Comparison of ENCODE assay signal across 1 cellular context in the genomic region with DNA sequence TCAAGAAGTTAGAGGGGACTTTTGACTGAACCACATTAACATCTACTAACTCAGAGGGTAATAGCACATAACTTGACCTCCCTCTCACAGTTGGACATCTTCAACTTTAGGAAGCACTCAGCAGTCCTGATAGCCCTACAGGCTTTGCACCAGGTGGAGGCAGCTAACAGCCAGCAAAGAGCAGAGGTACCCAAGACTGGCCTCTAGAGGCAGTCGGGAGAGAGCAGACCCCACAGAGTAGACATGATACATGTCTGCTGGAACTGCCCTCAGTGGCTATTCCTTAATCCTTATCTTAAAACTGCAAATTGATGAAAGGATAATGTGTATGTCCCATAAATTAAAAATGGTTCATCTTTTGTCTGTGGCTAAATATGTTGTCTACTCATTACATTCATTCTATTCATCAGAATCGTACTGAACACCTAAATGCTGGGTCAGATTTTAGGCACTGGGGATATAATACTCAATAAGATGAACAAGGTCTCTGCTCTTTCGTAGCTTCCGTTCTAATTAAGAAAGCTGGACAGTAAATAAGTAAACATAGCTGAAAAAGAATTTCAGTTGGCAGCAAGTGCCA.
A peak's percentile ranks its signal among the peaks of the same experiment; 100 is the strongest.
TF ChIP-seq lines count a peak whose summit lies in the region.

No MANE protein-coding gene starts in this region.

TF ChIP-seq in HepG2, 621 proteins besides CTCF, POLR2A, EP300 and RAD21 (continued from another document):
- 0 out of 2 replicates have a peak, but pooled peaks have one; percentile 34 for TF ChIP-seq ZNF792 (CRISPR knock-in tag; IDR thresholded peaks at IDR 0.05)
- TF ChIP-seq, protein P1, sequence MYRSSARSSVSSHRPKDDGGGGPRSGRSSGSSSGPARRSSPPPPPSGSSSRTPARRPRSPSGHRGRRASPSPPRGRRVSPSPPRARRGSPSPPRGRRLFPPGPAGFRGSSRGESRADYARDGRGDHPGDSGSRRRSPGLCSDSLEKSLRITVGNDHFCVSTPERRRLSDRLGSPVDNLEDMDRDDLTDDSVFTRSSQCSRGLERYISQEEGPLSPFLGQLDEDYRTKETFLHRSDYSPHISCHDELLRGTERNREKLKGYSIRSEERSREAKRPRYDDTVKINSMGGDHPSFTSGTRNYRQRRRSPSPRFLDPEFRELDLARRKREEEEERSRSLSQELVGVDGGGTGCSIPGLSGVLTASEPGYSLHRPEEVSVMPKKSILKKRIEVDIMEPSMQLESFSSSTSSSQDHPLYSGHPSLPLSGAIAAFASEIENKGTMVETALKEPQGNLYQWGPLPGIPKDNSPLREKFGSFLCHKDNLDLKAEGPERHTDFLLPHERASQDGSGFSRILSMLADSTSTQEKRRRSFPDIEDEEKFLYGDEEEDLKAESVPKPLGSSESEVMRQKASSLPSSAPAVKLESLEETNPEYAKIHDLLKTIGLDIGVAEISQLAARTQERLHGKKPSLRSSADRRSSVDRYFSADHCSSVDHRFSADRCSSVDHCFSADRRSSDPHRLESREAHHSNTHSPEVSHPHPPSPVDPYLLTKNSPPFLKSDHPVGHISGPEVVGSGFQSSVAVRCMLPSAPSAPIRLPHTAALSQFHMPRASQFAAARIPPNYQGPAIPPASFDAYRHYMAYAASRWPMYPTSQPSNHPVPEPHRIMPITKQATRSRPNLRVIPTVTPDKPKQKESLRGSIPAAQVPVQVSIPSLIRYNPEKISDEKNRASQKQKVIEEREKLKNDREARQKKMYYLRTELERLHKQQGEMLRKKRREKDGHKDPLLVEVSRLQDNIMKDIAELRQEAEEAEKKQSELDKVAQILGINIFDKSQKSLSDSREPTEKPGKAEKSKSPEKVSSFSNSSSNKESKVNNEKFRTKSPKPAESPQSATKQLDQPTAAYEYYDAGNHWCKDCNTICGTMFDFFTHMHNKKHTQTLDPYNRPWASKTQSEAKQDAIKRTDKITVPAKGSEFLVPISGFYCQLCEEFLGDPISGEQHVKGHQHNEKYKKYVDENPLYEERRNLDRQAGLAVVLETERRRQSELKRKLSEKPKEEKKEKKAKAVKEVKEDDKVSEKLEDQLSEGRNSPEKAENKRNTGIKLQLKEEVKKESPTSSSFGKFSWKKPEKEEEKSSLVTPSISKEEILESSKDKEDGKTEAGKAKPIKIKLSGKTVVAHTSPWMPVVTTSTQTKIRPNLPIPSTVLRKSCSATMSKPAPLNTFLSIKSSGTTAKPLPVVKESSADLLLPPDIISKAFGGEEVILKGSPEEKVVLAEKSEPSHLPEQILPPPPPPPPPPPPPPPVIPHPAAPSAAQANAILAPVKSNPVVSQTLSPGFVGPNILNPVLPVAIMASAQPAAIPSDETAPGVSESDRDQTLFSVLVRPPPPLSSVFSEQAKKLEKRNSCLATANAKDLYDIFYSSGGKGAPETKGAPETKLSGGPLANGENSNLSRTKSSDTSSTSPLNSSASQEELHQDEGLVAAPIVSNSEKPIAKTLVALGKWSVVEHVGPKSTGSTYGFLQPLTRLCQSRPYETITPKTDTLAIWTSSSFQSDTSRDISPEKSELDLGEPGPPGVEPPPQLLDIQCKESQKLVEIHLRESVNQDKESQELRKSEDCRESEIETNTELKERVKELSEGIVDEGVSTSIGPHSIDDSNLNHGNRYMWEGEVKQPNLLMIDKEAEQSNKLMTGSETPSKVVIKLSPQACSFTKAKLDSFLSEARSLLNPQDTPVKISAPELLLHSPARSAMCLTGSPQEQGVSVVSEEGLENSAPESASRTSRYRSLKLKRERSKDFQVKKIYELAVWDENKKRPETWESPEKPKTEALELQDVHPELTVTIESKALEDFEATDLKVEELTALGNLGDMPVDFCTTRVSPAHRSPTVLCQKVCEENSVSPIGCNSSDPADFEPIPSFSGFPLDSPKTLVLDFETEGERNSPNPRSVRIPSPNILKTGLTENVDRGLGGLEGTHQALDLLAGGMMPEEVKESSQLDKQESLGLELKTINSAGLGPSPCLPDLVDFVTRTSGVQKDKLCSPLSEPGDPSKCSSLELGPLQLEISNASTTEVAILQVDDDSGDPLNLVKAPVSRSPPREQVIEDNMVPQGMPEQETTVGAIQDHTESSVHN (CRISPR knock-in tag; IDR thresholded peaks at IDR 0.05): no peak
- no peak for TF ChIP-seq SALL1 (CRISPR knock-in tag; IDR thresholded peaks at IDR 0.05)
- no peak for TF ChIP-seq SOX5 (CRISPR knock-in tag; IDR thresholded peaks at IDR 0.05; ENCODE audit: borderline replicate concordance)
- no peak for TF ChIP-seq NFE2L1 (CRISPR knock-in tag; IDR thresholded peaks at IDR 0.05; ENCODE audit: borderline replicate concordance)
- TF ChIP-seq, protein P2, sequence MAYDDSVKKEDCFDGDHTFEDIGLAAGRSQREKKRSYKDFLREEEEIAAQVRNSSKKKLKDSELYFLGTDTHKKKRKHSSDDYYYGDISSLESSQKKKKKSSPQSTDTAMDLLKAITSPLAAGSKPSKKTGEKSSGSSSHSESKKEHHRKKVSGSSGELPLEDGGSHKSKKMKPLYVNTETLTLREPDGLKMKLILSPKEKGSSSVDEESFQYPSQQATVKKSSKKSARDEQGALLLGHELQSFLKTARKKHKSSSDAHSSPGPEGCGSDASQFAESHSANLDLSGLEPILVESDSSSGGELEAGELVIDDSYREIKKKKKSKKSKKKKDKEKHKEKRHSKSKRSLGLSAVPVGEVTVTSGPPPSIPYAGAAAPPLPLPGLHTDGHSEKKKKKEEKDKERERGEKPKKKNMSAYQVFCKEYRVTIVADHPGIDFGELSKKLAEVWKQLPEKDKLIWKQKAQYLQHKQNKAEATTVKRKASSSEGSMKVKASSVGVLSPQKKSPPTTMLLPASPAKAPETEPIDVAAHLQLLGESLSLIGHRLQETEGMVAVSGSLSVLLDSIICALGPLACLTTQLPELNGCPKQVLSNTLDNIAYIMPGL (CRISPR knock-in tag; IDR thresholded peaks at IDR 0.05; ENCODE audit: borderline replicate concordance in 1 of 2, low read depth in 1 of 2): peak in 1 of 2 experiments; percentile 24; a peak in 1 of 4 replicates
- TF ChIP-seq KLF11 (CRISPR knock-in tag; IDR thresholded peaks at IDR 0.05): no peak
- TF ChIP-seq, protein P3, sequence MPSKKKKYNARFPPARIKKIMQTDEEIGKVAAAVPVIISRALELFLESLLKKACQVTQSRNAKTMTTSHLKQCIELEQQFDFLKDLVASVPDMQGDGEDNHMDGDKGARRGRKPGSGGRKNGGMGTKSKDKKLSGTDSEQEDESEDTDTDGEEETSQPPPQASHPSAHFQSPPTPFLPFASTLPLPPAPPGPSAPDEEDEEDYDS (CRISPR knock-in tag; IDR thresholded peaks at IDR 0.05): no peak
- peak; percentile 43; the same call in 1 of the 2 replicates for TF ChIP-seq ERF (CRISPR knock-in tag; IDR thresholded peaks at IDR 0.05)
- TF ChIP-seq ELF3 (CRISPR knock-in tag; IDR thresholded peaks at IDR 0.05): peak; percentile 19; the same call in 1 of the 2 replicates
- 0 out of 2 replicates have a peak, but pooled peaks have one; percentile 18 for TF ChIP-seq ZFP1 (CRISPR knock-in tag; IDR thresholded peaks at IDR 0.05)
- TF ChIP-seq STAG1 (CRISPR knock-in tag; IDR thresholded peaks at IDR 0.05): peak; percentile 60
